ENCODE assay signal across 23 cellular contexts in genomic region chr3:126424039-126424717, GRCh38. TPM values are rescaled to one million over a fixed set of nuclear protein-coding genes. Genes with fewer than 3 reads are reported as not detected.
DNase-seq lines count a peak whose midpoint lies in the region; ATAC-seq, FAIRE-seq and TF ChIP-seq lines count a peak whose summit lies in the region.
"Had no signal": no experiment of that assay in that cellular context is flagged by ENCODE, and none has a peak within 500 bp of the region (broad histone marks: within the 10 kb centered on the region; RNA-seq: fewer than 3 reads in every experiment).

No MANE protein-coding gene starts in this region.

- H3K27me3 ChIP-seq in spleen (replicated peaks in 1 of 7): peaks cover 0 to 4% (median 0%) of the 10 kb centered on the region in 7 donors

- H3K4me1 ChIP-seq in mucosa of descending colon (ENCODE audit: low read depth) (no peaks in the 10 kb centered on the region), spleen (no peaks in the 10 kb centered on the region)

- peaks cover 6 to 13% (median 7%) of the 10 kb centered on the region in 3 donors for H3K36me3 Mint-ChIP-seq in naive thymus-derived CD8-positive, alpha-beta T cell

- 92 to 94% (median 93%) methylated on average over 10 of the region's 10 CpGs for WGBS in spleen, 5 donors

- no peak overlapping the region for H3K4me3 Mint-ChIP-seq in naive thymus-derived CD8-positive, alpha-beta T cell
- H3K4me3 Mint-ChIP-seq: CD8-positive, alpha-beta memory T cell; H9 had no signal

- POLR2A ChIA-PET in naive thymus-derived CD8-positive, alpha-beta T cell (lab: Charles Lee): no interaction called here

- intact Hi-C loops in mucosa of descending colon (cut with DNase I, micrococcal nuclease): no loop called here
- intact Hi-C loops in spleen (cut with DNase I; ENCODE audit: low total_unique reads): no loop called here

- no peaks in the 10 kb centered on the region for H3K36me3 ChIP-seq in mucosa of descending colon (ENCODE audit: low read depth)
- H3K36me3 ChIP-seq in spleen: peaks cover 0 to 15% (median 0%) of the 10 kb centered on the region in 6 donors

- no peaks in the 10 kb centered on the region for H3K4me1 Mint-ChIP-seq in naive thymus-derived CD8-positive, alpha-beta T cell
- H3K4me1 Mint-ChIP-seq: CD8-positive, alpha-beta memory T cell had no signal

- no peak overlapping the region for H3K4me3 ChIP-seq in mucosa of descending colon
- H3K4me3 ChIP-seq in spleen: no peak overlapping the region
- H3K4me3 ChIP-seq: SK-N-MC had no signal

- TF ChIP-seq CTCF in mucosa of descending colon (IDR thresholded peaks at IDR 0.05) (no peak), spleen (IDR thresholded peaks at IDR 0.05 in 8 of 11, conservative IDR thresholded peaks at IDR 0.05 in 3 of 11) (no peak), GM20000 (IDR thresholded peaks at IDR 0.05; ENCODE audit: extremely low read depth, missing control alignments) (no peak)

- H3K9me3 ChIP-seq in mucosa of descending colon (peaks cover 12% of the 10 kb centered on the region), spleen (peaks cover 0 to 42% (median 38%) of the 10 kb centered on the region in 8 donors)

- peaks cover 0 to 30% (median 10%) of the 10 kb centered on the region in 9 donors for H3K9me3 Mint-ChIP-seq in naive thymus-derived CD8-positive, alpha-beta T cell

- peak; percentile 55 for FAIRE-seq in HTR-8/SVneo (lab: Jason Lieb, UNC)
- FAIRE-seq: D721Med had no signal

- DNase-seq in HTR-8/SVneo (ENCODE audit: insufficient read length, low spot score) (no peak), NCI-H69 (lab: John Stamatoyannopoulos, UW) (peak; percentile 25), mucosa of descending colon (no peak), spleen (peak; percentile 55), GM20000 (ENCODE audit: low spot score) (no peak), cerebellum (ENCODE audit: low spot score) (no peak)
- DNase-seq in naive thymus-derived CD8-positive, alpha-beta T cell: no peak
- DNase-seq: ACHN; C1 segment of cervical spinal cord; CD8-positive, alpha-beta memory T cell; DMS79; H9; NCI-H1436; NCI-H2081; NCI-H2171 treated with DMSO at 0.1 percent for 48 hours; NCI-H446; NCI-H526 treated with DMSO at 0.1 percent for 48 hours; SHP77 had no signal

- no peak for TF ChIP-seq POLR2A in spleen (IDR thresholded peaks at IDR 0.05)

- no peaks in the 10 kb centered on the region for H3K27me3 Mint-ChIP-seq in naive thymus-derived CD8-positive, alpha-beta T cell
- H3K27me3 Mint-ChIP-seq: CD8-positive, alpha-beta memory T cell had no signal

- no peak overlapping the region for H3K27ac Mint-ChIP-seq in naive thymus-derived CD8-positive, alpha-beta T cell
- H3K27ac Mint-ChIP-seq: CD8-positive, alpha-beta memory T cell; H9 had no signal

- ATAC-seq in mucosa of descending colon: peak; percentile 22
- ATAC-seq in HG02885 (IDR thresholded peaks at IDR 0.05; ENCODE audit: poor library complexity, unreplicated experiment): no peak
- ATAC-seq in naive thymus-derived CD8-positive, alpha-beta T cell: no peak

- H3K27ac ChIP-seq in spleen: no peak overlapping the region
- H3K27ac ChIP-seq: KMS-11, SK-N-MC had no signal

RNA-seq across cellular contexts. Expression of gene CFAP100, which starts 29.5 kb away (rescaled TPM):
- not detected for total RNA-seq in mucosa of descending colon
- not detected for total RNA-seq in spleen
- polyA plus RNA-seq in spleen: not detected
- total RNA-seq in naive thymus-derived CD8-positive, alpha-beta T cell: not detected
- polyA plus RNA-seq in naive thymus-derived CD8-positive, alpha-beta T cell: not detected
- 1.8 TPM for total RNA-seq in cerebellum
- total RNA-seq: CD8-positive, alpha-beta memory T cell; OCI-LY7 had no signal
- polyA plus RNA-seq: CD8-positive, alpha-beta memory T cell had no signal

RNA-seq across cellular contexts. Expression of gene ZXDC, which starts 51.5 kb away (rescaled TPM):
- total RNA-seq in mucosa of descending colon (10 to 100 TPM; 28.7 to 39.4 (median 37.7) TPM), spleen (10 to 100 TPM; 32.4 to 75.3 (median 50.0) TPM), cerebellum (51.0 TPM)
- 10 to 100 TPM in 2 of 3 donors, 1 to 10 TPM in 1; 7.5 to 14.6 (median 13.2) TPM for polyA plus RNA-seq in spleen
- 10 to 100 TPM; 54.9 to 61.0 TPM for total RNA-seq in naive thymus-derived CD8-positive, alpha-beta T cell
- 10 to 100 TPM; 11.4 to 27.0 (median 18.3) TPM for polyA plus RNA-seq in naive thymus-derived CD8-positive, alpha-beta T cell

Comparison
In these comparisons a context has a peak if more than half of its experiments do, and no peak if none do; other contexts are left out.
1. DNase-seq: peak in NCI-H69 (single experiment) and spleen (single experiment); none in HTR-8/SVneo (single experiment), mucosa of descending colon (0 of 3), naive thymus-derived CD8-positive, alpha-beta T cell (0 of 10), GM20000 (single experiment) and cerebellum (single experiment).